9 cellular contexts compared by ENCODE assay signal in the genomic region with DNA sequence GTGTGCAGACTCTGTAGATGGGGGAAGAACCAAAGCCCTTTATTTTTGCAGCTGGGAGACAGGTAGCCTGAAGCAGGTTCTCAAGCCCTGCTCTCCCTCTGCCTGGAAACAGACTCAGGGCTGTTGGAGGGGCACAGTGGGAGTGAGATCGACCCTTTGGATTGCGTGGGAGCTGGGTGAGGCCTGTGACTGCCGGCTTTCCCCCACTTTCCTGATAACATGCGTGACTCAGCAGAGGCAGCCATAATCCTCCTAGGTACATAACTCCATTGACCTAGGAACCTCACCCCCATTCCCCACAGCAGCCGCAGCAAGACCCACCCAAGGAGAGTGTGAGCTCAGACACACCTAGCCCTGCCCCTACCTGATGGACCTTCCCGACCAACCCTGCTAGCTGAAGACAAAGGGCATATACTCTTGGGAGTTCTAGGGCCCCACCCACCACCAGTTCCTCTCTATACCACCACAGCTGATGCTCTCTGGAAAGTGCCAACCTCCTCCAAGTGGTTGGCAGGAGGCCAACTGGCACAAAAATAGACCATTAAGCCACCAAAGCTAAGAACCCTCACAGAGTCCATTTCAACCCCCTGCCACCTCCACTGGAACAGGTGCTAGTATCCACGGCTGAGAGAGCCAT. TPM values are rescaled to one million over a fixed set of nuclear protein-coding genes. Genes with fewer than 3 reads are reported as not detected.
"Had no signal": no experiment of that assay in that cellular context is flagged by ENCODE, and none has a peak within 500 bp of the region (broad histone marks: within the 10 kb centered on the region; RNA-seq: fewer than 3 reads in every experiment).

No MANE protein-coding gene starts in this region.

RNA-seq across cellular contexts. Expression of a gene that starts 47.0 kb away (rescaled TPM):
- total RNA-seq: activated CD4-positive, alpha-beta T cell treated with anti-CD3 and anti-CD28 coated beads, Interleukin-2, amount 10 ng/mL, durations not matched to agents 7 days and 5 days; activated CD8-positive, alpha-beta memory T cell treated with anti-CD3 and anti-CD28 coated beads, Interleukin-2, amount 10 ng/mL, durations not matched to agents 7 days and 5 days; activated CD8-positive, alpha-beta T cell treated with anti-CD3 and anti-CD28 coated beads for 36 hours; bronchial epithelial cell; esophagus squamous epithelium; lung microvascular endothelial cell; natural killer cell treated with Interleukin-12 subunit alpha and Interleukin-12 subunit beta and Interleukin-15 and Interleukin-18, amount 100 ng/mL, for 72 hours; pancreas; subcutaneous adipose tissue had no signal
